14 cellular contexts compared by ENCODE assay signal in the genomic region with DNA sequence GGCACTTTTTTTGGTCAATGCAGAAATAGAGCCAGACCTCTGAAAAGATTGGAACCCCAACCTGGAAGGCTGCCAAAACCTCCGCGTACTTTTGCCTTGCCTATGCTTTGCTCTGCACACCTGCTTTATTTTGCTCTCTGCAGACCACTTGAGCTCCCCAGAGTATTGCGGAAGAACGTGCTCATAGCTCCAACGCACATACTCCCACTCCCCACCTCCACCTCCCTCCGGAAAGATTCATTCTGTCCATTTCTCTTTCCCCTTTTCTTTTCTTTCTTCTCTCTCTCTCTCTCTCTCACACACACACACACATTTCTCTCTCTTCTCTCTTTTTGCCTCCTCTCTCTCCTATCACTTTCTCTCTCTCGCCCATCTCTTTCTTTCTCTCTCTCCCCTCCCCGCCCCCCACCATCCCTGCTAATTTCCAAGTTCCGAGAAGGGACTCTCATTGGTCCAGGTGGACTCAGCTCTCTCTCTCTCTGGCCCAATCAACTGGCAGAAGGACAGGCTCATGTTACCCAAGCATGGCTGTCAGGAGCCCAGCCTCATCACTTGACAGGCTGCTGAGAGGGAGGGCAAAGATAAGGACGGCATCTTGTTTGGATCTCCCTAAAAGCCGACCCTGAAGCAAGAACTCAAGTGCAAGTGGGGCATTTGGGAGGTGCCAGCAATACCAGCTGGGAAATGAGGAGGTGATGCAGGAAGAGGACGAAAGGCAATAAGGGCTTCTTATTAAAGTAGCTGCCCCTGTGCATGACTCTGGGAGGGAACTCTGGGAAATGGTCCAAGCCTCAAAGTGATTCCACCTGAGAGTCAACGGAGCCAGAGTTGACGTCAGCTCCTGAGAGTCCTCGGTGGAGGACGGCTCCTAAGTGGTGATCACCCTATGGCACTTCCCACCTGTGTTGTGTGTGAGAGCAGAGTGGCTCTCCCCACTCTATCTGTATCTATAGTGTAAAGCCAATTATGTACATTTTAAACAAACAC.
A peak's percentile ranks its signal among the peaks of the same experiment; 100 is the strongest.
DNase-seq lines count a peak whose midpoint lies in the region; ATAC-seq and TF ChIP-seq lines count a peak whose summit lies in the region.
"Had no signal": no experiment of that assay in that cellular context is flagged by ENCODE, and none has a peak within 500 bp of the region (broad histone marks: within the 10 kb centered on the region; RNA-seq: fewer than 3 reads in every experiment).

No MANE protein-coding gene starts in this region.

- 27% methylated on average over 16 of the region's 16 CpGs for WGBS in SK-N-SH (ENCODE audit: low lambda C conversion rate)
- WGBS in prostate gland: 26% methylated on average over 16 of the region's 16 CpGs

- no peak for TF ChIP-seq EP300 in SK-N-SH (IDR thresholded peaks at IDR 0.05; ENCODE audit: borderline replicate concordance in 1 of 2, low read depth in 1 of 2, low read length in 1 of 2)

- POLR2A ChIA-PET in SK-N-SH (lab: Yijun Ruan, JAX): no interaction called here

- H3K27me3 Mint-ChIP-seq in nephron progenitor cell (ENCODE audit: low read depth, poor library complexity): peaks cover 33% of the 10 kb centered on the region

- peak; percentile 62 for DNase-seq in Daoy (ENCODE audit: low read depth)
- DNase-seq in NCI-H2107 treated with DMSO at 0.1 percent for 48 hours (lab: John Stamatoyannopoulos, UW; ENCODE audit: unreplicated experiment): peak; percentile 80
- DNase-seq in astrocyte of the hippocampus (ENCODE audit: low read depth, low spot score): peak; percentile 38
- no peak for DNase-seq in nephron progenitor cell
- no peak for DNase-seq in NCI-H526 treated with DMSO at 0.1 percent for 48 hours (lab: John Stamatoyannopoulos, UW)
- no peak for DNase-seq in SK-N-SH
- no peak for DNase-seq in prostate gland (ENCODE audit: low spot score)
- DNase-seq: aorta; immature natural killer cell; NCI-H526; stimulated activated CD4-positive, alpha-beta T cell treated with anti-CD3 and anti-CD28 coated beads, Interleukin-4, amount 100 ng/mL, for 1 hour; T-helper 9 cell had no signal

- CTCF ChIA-PET in SK-N-SH (lab: Yijun Ruan, JAX): no interaction called here

- no peaks in the 10 kb centered on the region for H3K36me3 Mint-ChIP-seq in nephron progenitor cell (ENCODE audit: low read depth)
- H3K36me3 Mint-ChIP-seq: immature natural killer cell had no signal

- no peak for TF ChIP-seq POLR2A in prostate gland (IDR thresholded peaks at IDR 0.05)

- H3K36me3 ChIP-seq in SK-N-SH (replicated peaks in 1 of 2; ENCODE audit: control insufficient read depth in 1 of 2, insufficient read depth in 2 of 2, low read length in 1 of 2): no peaks in the 10 kb centered on the region
- no peaks in the 10 kb centered on the region for H3K36me3 ChIP-seq in prostate gland
- H3K36me3 ChIP-seq: neutrophil had no signal

- peaks cover 7% of the 10 kb centered on the region for H3K4me1 Mint-ChIP-seq in nephron progenitor cell
- H3K4me1 Mint-ChIP-seq: immature natural killer cell had no signal

- TF ChIP-seq RAD21 in SK-N-SH (IDR thresholded peaks at IDR 0.05; ENCODE audit: low read length): no peak

- no peaks in the 10 kb centered on the region for H3K9me2 ChIP-seq in SK-N-SH

- H3K27me3 ChIP-seq in SK-N-SH (ENCODE audit: insufficient read depth) (peaks cover 5% of the 10 kb centered on the region; the same call in 1 of the 2 replicates), prostate gland (replicated peaks; ENCODE audit: insufficient read depth) (no peaks in the 10 kb centered on the region)
- H3K27me3 ChIP-seq: neutrophil had no signal

- H3K27ac Mint-ChIP-seq in nephron progenitor cell: peak overlapping the region; percentile 4
- H3K27ac Mint-ChIP-seq: immature natural killer cell had no signal

- ATAC-seq in HG03432 (IDR thresholded peaks at IDR 0.05; ENCODE audit: unreplicated experiment): no peak

- H3K9me3 ChIP-seq in SK-N-SH: no peaks in the 10 kb centered on the region
- no peaks in the 10 kb centered on the region for H3K9me3 ChIP-seq in prostate gland
- H3K9me3 ChIP-seq: neutrophil had no signal

- no peak overlapping the region for H3K9ac ChIP-seq in SK-N-SH

- intact Hi-C loops in prostate gland (cut with DNase I): no loop called here

- H3K9me3 Mint-ChIP-seq in nephron progenitor cell: no peaks in the 10 kb centered on the region

- H2AFZ ChIP-seq in SK-N-SH (ENCODE audit: low read depth): no peak overlapping the region

- no peaks in the 10 kb centered on the region for H3K79me2 ChIP-seq in SK-N-SH (ENCODE audit: insufficient read depth)

- no peak overlapping the region for H3K4me3 Mint-ChIP-seq in nephron progenitor cell
- H3K4me3 Mint-ChIP-seq: immature natural killer cell had no signal

- no peaks in the 10 kb centered on the region for H3F3A ChIP-seq in SK-N-SH (replicated peaks; ENCODE audit: insufficient read depth)

- H4K20me1 ChIP-seq in SK-N-SH (ENCODE audit: insufficient read depth): no peaks in the 10 kb centered on the region

- H3K4me3 ChIP-seq in SK-N-SH (ENCODE audit: low read depth in 2 of 2, low read length in 1 of 2): no peak overlapping the region
- H3K4me3 ChIP-seq in prostate gland: no peak overlapping the region

- H3K4me1 ChIP-seq in SK-N-SH (ENCODE audit: control insufficient read depth in 1 of 2, insufficient read depth in 2 of 2, low read depth in 1 of 2, low read length in 1 of 2): no peaks in the 10 kb centered on the region; a peak in 1 of 4 replicates
- no peaks in the 10 kb centered on the region for H3K4me1 ChIP-seq in prostate gland (replicated peaks)

- no peak for TF ChIP-seq CTCF in nephron progenitor cell (IDR thresholded peaks at IDR 0.05)
- no peak for TF ChIP-seq CTCF in SK-N-SH (IDR thresholded peaks at IDR 0.05)
- TF ChIP-seq CTCF in prostate gland (IDR thresholded peaks at IDR 0.05): no peak

- no peak overlapping the region for H3K4me2 ChIP-seq in SK-N-SH

- H3K27ac ChIP-seq in SK-N-SH (ENCODE audit: low read depth in 2 of 2, low read length in 1 of 2) (no peak overlapping the region), prostate gland (no peak overlapping the region)
- H3K27ac ChIP-seq: neutrophil had no signal

TF ChIP-seq in SK-N-SH, 30 proteins besides CTCF, POLR2A, EP300 and RAD21:
- TF ChIP-seq NRF1 (IDR thresholded peaks at IDR 0.05; ENCODE audit: low read depth, low read length): no peak

Comparison
In these comparisons a context has a peak if more than half of its experiments do, and no peak if none do; other contexts are left out.
1. DNase-seq: peak in Daoy (single experiment), NCI-H2107 treated with DMSO at 0.1 percent for 48 hours (single experiment) and astrocyte of the hippocampus (single experiment); none in nephron progenitor cell (single experiment), NCI-H526 treated with DMSO at 0.1 percent for 48 hours (single experiment), SK-N-SH (single experiment) and prostate gland (single experiment).